Comparison of ENCODE assay signal across 14 cellular contexts in genomic region chr1:8813016-8813763, GRCh38. TPM values are rescaled to one million over a fixed set of nuclear protein-coding genes. Genes with fewer than 3 reads are reported as not detected.
DNase-seq lines count a peak whose midpoint lies in the region; ATAC-seq and TF ChIP-seq lines count a peak whose summit lies in the region.
"Had no signal": no experiment of that assay in that cellular context is flagged by ENCODE, and none has a peak within 500 bp of the region (broad histone marks: within the 10 kb centered on the region; RNA-seq: fewer than 3 reads in every experiment).

No MANE protein-coding gene starts in this region.

- CTCF ChIA-PET in PC-3 (lab: Charles Lee) = interaction anchor here (0.6 kb wide), 1 partner anchor 16 kb away, joined by 3 read pairs; no protein-coding TSS in a partner anchor

- TF ChIP-seq CTCF in PC-3 (conservative IDR thresholded peaks at IDR 0.05; ENCODE audit: low read depth, low read length) (no peak), fibroblast of lung (conservative IDR thresholded peaks at IDR 0.05 in 1 of 2, IDR thresholded peaks at IDR 0.05 in 1 of 2; ENCODE audit: low read depth in 1 of 2, low read length in 2 of 2) (no peak), progenitor cell of endocrine pancreas (IDR thresholded peaks at IDR 0.05; ENCODE audit: unreplicated experiment) (no peak)

- H3K4me3 ChIP-seq in PC-3 (ENCODE audit: low read length) = no peak overlapping the region
- H3K4me3 ChIP-seq in fibroblast of lung (replicated peaks in 1 of 4; ENCODE audit: control extremely low read depth in 1 of 4, insufficient read depth in 1 of 4, low read depth in 3 of 4, low read length in 4 of 4) = no peak overlapping the region
- H3K4me3 ChIP-seq: lung had no signal

- no peaks in the 10 kb centered on the region for H3K27me3 Mint-ChIP-seq in progenitor cell of endocrine pancreas
- H3K27me3 Mint-ChIP-seq: B cell; stimulated activated naive CD8-positive, alpha-beta T cell treated with anti-CD3 and anti-CD28 coated beads, Interleukin-15, Interleukin-2, amounts not matched to agents 100 ng/mL and 50 ng/mL, for 24 hours had no signal

- H3K79me2 ChIP-seq in PC-3 (ENCODE audit: low read length) (peaks cover 74% of the 10 kb centered on the region), fibroblast of lung (ENCODE audit: control insufficient read depth, insufficient read depth, low read length) (peaks cover 3% of the 10 kb centered on the region)

- intact Hi-C loops in PC-3 (cut with micrococcal nuclease) = no loop called here

- no peaks in the 10 kb centered on the region for H3K9me3 Mint-ChIP-seq in progenitor cell of endocrine pancreas (ENCODE audit: low read depth)
- H3K9me3 Mint-ChIP-seq: stimulated activated naive CD8-positive, alpha-beta T cell treated with anti-CD3 and anti-CD28 coated beads, Interleukin-15, Interleukin-2, amounts not matched to agents 100 ng/mL and 50 ng/mL, for 24 hours had no signal

- H3K9ac ChIP-seq in PC-3 (ENCODE audit: low read length) (no peak overlapping the region), fibroblast of lung (ENCODE audit: insufficient read depth, low read length) (no peak overlapping the region)

- H3K4me1 ChIP-seq in PC-3 (ENCODE audit: insufficient read depth, low read length) = peaks cover 46% of the 10 kb centered on the region
- H3K4me1 ChIP-seq in fibroblast of lung (ENCODE audit: control insufficient read depth, extremely low read depth, insufficient read depth, low read length) = no peaks in the 10 kb centered on the region

- ATAC-seq in PC-3 = no peak
- no peak for ATAC-seq in GM19328 (IDR thresholded peaks at IDR 0.05; ENCODE audit: unreplicated experiment)

- no peak overlapping the region for H2AFZ ChIP-seq in PC-3 (ENCODE audit: low read length)
- H2AFZ ChIP-seq in fibroblast of lung (ENCODE audit: low read length) = no peak overlapping the region

- H4K20me1 ChIP-seq in PC-3 (ENCODE audit: low read length) = no peaks in the 10 kb centered on the region
- H4K20me1 ChIP-seq in fibroblast of lung (ENCODE audit: control insufficient read depth, extremely low read depth, insufficient read depth, low read length) = no peaks in the 10 kb centered on the region

- POLR2A ChIA-PET in PC-3 (lab: Charles Lee; ENCODE audit: unreplicated experiment) = interaction anchor here (0.5 kb wide), 1 partner anchor 48 kb away, joined by 8 read pairs; no protein-coding TSS in a partner anchor

- no TSS peak for BruUV-seq in PC-3 (replicated peaks; lab: Mats Ljungman, UMichigan)

- no peaks in the 10 kb centered on the region for H3K9me3 ChIP-seq in PC-3 (ENCODE audit: low read length)
- H3K9me3 ChIP-seq in fibroblast of lung (ENCODE audit: control insufficient read depth, insufficient read depth, low read depth, low read length) = no peaks in the 10 kb centered on the region

- peak overlapping the region; percentile 63 for H3K27ac Mint-ChIP-seq in progenitor cell of endocrine pancreas
- H3K27ac Mint-ChIP-seq: B cell; stimulated activated naive CD8-positive, alpha-beta T cell treated with anti-CD3 and anti-CD28 coated beads, Interleukin-15, Interleukin-2, amounts not matched to agents 100 ng/mL and 50 ng/mL, for 24 hours had no signal

- DNase-seq in EH (ENCODE audit: low read depth) (peak; percentile 22), PC-3 (no peak), fibroblast of lung (ENCODE audit: low read depth in 2 of 2) (peak in 1 of 2 donors; percentile 76), progenitor cell of endocrine pancreas (ENCODE audit: low spot score, unreplicated experiment) (no peak), ecto neural progenitor cell (ENCODE audit: low spot score) (no peak), GOT3 (lab: John Stamatoyannopoulos, UW) (no peak)
- no peak for DNase-seq in activated CD8-positive, alpha-beta memory T cell treated with anti-CD3 and anti-CD28 coated beads, Interleukin-2, amount 50 U/mL, for 48 hours
- DNase-seq: hypothalamus; Karpas-422; stimulated activated CD4-positive, alpha-beta T cell treated with anti-CD3 and anti-CD28 coated beads, Interleukin-4, amount 100 ng/mL, for 1 hour had no signal

- no peaks in the 10 kb centered on the region for H3F3A ChIP-seq in PC-3 (ENCODE audit: low read length, unreplicated experiment)

- H3K36me3 ChIP-seq in PC-3 (ENCODE audit: low read depth, low read length) (no peaks in the 10 kb centered on the region), fibroblast of lung (ENCODE audit: control insufficient read depth, insufficient read depth, low read length) (no peaks in the 10 kb centered on the region)

- H3K27ac ChIP-seq in PC-3 (ENCODE audit: low read length) (no peak overlapping the region), fibroblast of lung (ENCODE audit: insufficient read depth, low read length) (no peak overlapping the region)

- H3K36me3 Mint-ChIP-seq in progenitor cell of endocrine pancreas (ENCODE audit: insufficient read depth) = no peaks in the 10 kb centered on the region

- H3K4me3 Mint-ChIP-seq in progenitor cell of endocrine pancreas (ENCODE audit: low read depth) = peak overlapping the region; percentile 33
- H3K4me3 Mint-ChIP-seq: B cell; stimulated activated naive CD8-positive, alpha-beta T cell treated with anti-CD3 and anti-CD28 coated beads, Interleukin-15, Interleukin-2, amounts not matched to agents 100 ng/mL and 50 ng/mL, for 24 hours had no signal

- no peaks in the 10 kb centered on the region for H3K9me2 ChIP-seq in PC-3 (replicated peaks; ENCODE audit: low read length)

- H3K4me2 ChIP-seq in PC-3 (ENCODE audit: low read length) (peak overlapping the region; percentile 26), fibroblast of lung (ENCODE audit: extremely low read depth, insufficient read depth, low read length) (peak overlapping the region; percentile 17)

- H3K4me1 Mint-ChIP-seq in progenitor cell of endocrine pancreas (ENCODE audit: low read depth) = peaks cover 44% of the 10 kb centered on the region

- H3K27me3 ChIP-seq in PC-3 (ENCODE audit: low read length) (no peaks in the 10 kb centered on the region), fibroblast of lung (ENCODE audit: control insufficient read depth, insufficient read depth, low read length) (no peaks in the 10 kb centered on the region)

RNA-seq across cellular contexts. Expression of gene RERE, which starts 4.2 kb away (rescaled TPM):
- total RNA-seq in PC-3 (2014; rRNA removed) (24.2 and 45.2 TPM in 2 replicates), fibroblast of lung (45.7 and 51.0 TPM in 2 replicates), progenitor cell of endocrine pancreas (308 and 329 TPM in 2 replicates)
- 3.7 and 5.8 TPM in 2 replicates for polyA plus RNA-seq in fibroblast of lung
- 39.9 and 56.9 TPM in 2 replicates for polyA plus RNA-seq in fibroblast of lung (2012)
- 79.4 and 89.4 TPM in 2 replicates for polyA minus RNA-seq in fibroblast of lung (ENCODE audit: low replicate concordance)
